In genomic region chr16:73196670-73197069, GRCh38 we compare ENCODE assay signal across 8 cellular contexts.
DNase-seq lines count a peak whose midpoint lies in the region; ATAC-seq, FAIRE-seq and TF ChIP-seq lines count a peak whose summit lies in the region.

No MANE protein-coding gene starts in this region.

- no peaks in the 10 kb centered on the region for H3K4me1 ChIP-seq in K562 (replicated peaks in 1 of 2; ENCODE audit: control insufficient read depth in 2 of 2, insufficient read depth in 2 of 2, low read length in 2 of 2)

- H3K9me3 ChIP-seq in K562 (replicated peaks; ENCODE audit: control insufficient read depth, insufficient read depth, low read depth, low read length) = no peaks in the 10 kb centered on the region

- WGBS in K562 (ENCODE audit: insufficient coverage, low coverage, missing lambda C conversion rate) = 0% methylated on average over 4 of the region's 4 CpGs

- H3K36me3 ChIP-seq in K562 (ENCODE audit: control insufficient read depth, insufficient read depth, low read length) = no peaks in the 10 kb centered on the region

- TF ChIP-seq CTCF in GM13976 (IDR thresholded peaks at IDR 0.05; ENCODE audit: borderline replicate concordance, control extremely low read depth, extremely low read depth, insufficient read depth, missing control alignments) = peak; percentile 67
- TF ChIP-seq CTCF in K562 (IDR thresholded peaks at IDR 0.05 in 2 of 3, conservative IDR thresholded peaks at IDR 0.05 in 1 of 3; ENCODE audit: insufficient read depth in 2 of 3, low read depth in 1 of 3, low read length in 3 of 3) = peak; percentile 59 to 70 (median 65)

- no peaks in the 10 kb centered on the region for H3K9me1 ChIP-seq in K562 (ENCODE audit: control insufficient read depth, insufficient read depth, low read length)

- H3K4me3 ChIP-seq in K562 = no peak overlapping the region

- no peak overlapping the region for H3K27ac ChIP-seq in K562 (ENCODE audit: extremely low read depth, low read depth, low read length)

- FAIRE-seq in K562 (lab: Jason Lieb, UNC) = peak; percentile 92

- no peak overlapping the region for H3K9ac ChIP-seq in K562 (ENCODE audit: insufficient read depth in 1 of 2, low read depth in 2 of 2, low read length in 2 of 2)

- intact Hi-C loops in K562 (cut with micrococcal nuclease) = loop anchor here (2.0 to 5.0 kb wide), 3 partner anchors 164 to 694 kb away; no protein-coding TSS in a partner anchor

- no peak for TF ChIP-seq EP300 in K562 (IDR thresholded peaks at IDR 0.05; ENCODE audit: low read length)

- peaks cover 0 to 8% of the 10 kb centered on the region in 2 experiments; a peak in 1 of 5 replicates for H3K27me3 ChIP-seq in K562 (ENCODE audit: control insufficient read depth in 2 of 2, insufficient read depth in 2 of 2, low read length in 2 of 2)

- H3K79me2 ChIP-seq in K562 (ENCODE audit: control insufficient read depth, insufficient read depth, low read length) = no peaks in the 10 kb centered on the region

- CTCF ChIA-PET in K562 (lab: Yijun Ruan, JAX; ENCODE audit: low intra/inter-chr PET ratio) = interaction anchor here (0.6 to 1.1 kb wide), 2 partner anchors 84 to 163 kb away, joined by 3 to 5 read pairs; no protein-coding TSS in a partner anchor

- H2AFZ ChIP-seq in K562 (ENCODE audit: low read depth, low read length) = no peak overlapping the region

- peaks cover 3% of the 10 kb centered on the region; the same call in 1 of the 2 replicates for H4K20me1 ChIP-seq in K562 (replicated peaks; ENCODE audit: control insufficient read depth, insufficient read depth, low read length)

- BruUV-seq in K562 (replicated peaks; lab: Mats Ljungman, UMichigan) = no TSS peak

- ATAC-seq in HG03135 (IDR thresholded peaks at IDR 0.05; ENCODE audit: unreplicated experiment) (peak; percentile 75), K562 (peak; percentile 91)

- TF ChIP-seq POLR2A in K562 (conservative IDR thresholded peaks at IDR 0.05) = no peak

- H3K4me2 ChIP-seq in K562 (ENCODE audit: insufficient read depth, low read length) = no peak overlapping the region

- TF ChIP-seq RAD21 in K562 (CRISPR knock-in tag; conservative IDR thresholded peaks at IDR 0.05 in 1 of 2, IDR thresholded peaks at IDR 0.05 in 1 of 2) = peak; percentile 46 to 67

- POLR2A ChIA-PET in K562 (lab: Yijun Ruan, JAX) = interaction anchor here (0.7 to 1.4 kb wide), 4 partner anchors 9 to 274 kb away, joined by 3 read pairs; no protein-coding TSS in a partner anchor

- in situ Hi-C loops in GM13976 (cut with MboI; ENCODE audit: low sequenced_read_pairs, unreplicated experiment) = loop anchor here (25.0 kb wide), 1 partner anchor 359 kb away; no protein-coding TSS in a partner anchor
- in situ Hi-C loops in K562 (cut with MboI) = no loop called here

- DNase-seq in AML-193 (lab: John Stamatoyannopoulos, UW) = peak; percentile 47 to 55
- peak; percentile 57 for DNase-seq in GM13976 (ENCODE audit: low spot score)
- peak; percentile 67 for DNase-seq in NCI-H748 (lab: John Stamatoyannopoulos, UW; ENCODE audit: unreplicated experiment)
- DNase-seq in K562 (ENCODE audit: extremely low read depth in 1 of 4, low spot score in 3 of 4) = peak; percentile 59 to 64 (median 62)
- peak; percentile 78 for DNase-seq in iPS DF 4.7 (ENCODE audit: extremely low read depth, low spot score)
- peak; percentile 4 for DNase-seq in stimulated activated CD8-positive, alpha-beta memory T cell treated with anti-CD3 and anti-CD28 coated beads, Interleukin-4, amount 100 ng/mL, for 24 hours (ENCODE audit: low read depth)
- DNase-seq in effector CD8-positive, alpha-beta T cell (lab: John Stamatoyannopoulos, UW) = no peak

TF ChIP-seq in K562, 482 proteins besides CTCF, POLR2A, EP300 and RAD21:
- TF ChIP-seq ZKSCAN1 (IDR thresholded peaks at IDR 0.05; ENCODE audit: low read depth, low read length) (no peak), ERF (CRISPR knock-in tag; IDR thresholded peaks at IDR 0.05) (no peak), SRF (CRISPR knock-in tag; IDR thresholded peaks at IDR 0.05) (no peak), NFIC (IDR thresholded peaks at IDR 0.05) (0 out of 2 replicates have a peak, but pooled peaks have one; percentile 10), MYNN (IDR thresholded peaks at IDR 0.05) (no peak), MYNN (CRISPR knock-in tag; IDR thresholded peaks at IDR 0.05) (no peak), MEIS2 (IDR thresholded peaks at IDR 0.05; ENCODE audit: partially characterized antibody) (no peak), SMC3 (conservative IDR thresholded peaks at IDR 0.05; ENCODE audit: insufficient read depth, low read depth, low read length) (peak; percentile 62), DEAF1 (CRISPR knock-in tag; IDR thresholded peaks at IDR 0.05) (0 out of 2 replicates have a peak, but pooled peaks have one; percentile 16), KLF6 (CRISPR knock-in tag; IDR thresholded peaks at IDR 0.05; ENCODE audit: borderline replicate concordance) (no peak), ZNF644 (tag; IDR thresholded peaks at IDR 0.05; ENCODE audit: low read depth) (no peak)
- TF ChIP-seq, protein P1, sequence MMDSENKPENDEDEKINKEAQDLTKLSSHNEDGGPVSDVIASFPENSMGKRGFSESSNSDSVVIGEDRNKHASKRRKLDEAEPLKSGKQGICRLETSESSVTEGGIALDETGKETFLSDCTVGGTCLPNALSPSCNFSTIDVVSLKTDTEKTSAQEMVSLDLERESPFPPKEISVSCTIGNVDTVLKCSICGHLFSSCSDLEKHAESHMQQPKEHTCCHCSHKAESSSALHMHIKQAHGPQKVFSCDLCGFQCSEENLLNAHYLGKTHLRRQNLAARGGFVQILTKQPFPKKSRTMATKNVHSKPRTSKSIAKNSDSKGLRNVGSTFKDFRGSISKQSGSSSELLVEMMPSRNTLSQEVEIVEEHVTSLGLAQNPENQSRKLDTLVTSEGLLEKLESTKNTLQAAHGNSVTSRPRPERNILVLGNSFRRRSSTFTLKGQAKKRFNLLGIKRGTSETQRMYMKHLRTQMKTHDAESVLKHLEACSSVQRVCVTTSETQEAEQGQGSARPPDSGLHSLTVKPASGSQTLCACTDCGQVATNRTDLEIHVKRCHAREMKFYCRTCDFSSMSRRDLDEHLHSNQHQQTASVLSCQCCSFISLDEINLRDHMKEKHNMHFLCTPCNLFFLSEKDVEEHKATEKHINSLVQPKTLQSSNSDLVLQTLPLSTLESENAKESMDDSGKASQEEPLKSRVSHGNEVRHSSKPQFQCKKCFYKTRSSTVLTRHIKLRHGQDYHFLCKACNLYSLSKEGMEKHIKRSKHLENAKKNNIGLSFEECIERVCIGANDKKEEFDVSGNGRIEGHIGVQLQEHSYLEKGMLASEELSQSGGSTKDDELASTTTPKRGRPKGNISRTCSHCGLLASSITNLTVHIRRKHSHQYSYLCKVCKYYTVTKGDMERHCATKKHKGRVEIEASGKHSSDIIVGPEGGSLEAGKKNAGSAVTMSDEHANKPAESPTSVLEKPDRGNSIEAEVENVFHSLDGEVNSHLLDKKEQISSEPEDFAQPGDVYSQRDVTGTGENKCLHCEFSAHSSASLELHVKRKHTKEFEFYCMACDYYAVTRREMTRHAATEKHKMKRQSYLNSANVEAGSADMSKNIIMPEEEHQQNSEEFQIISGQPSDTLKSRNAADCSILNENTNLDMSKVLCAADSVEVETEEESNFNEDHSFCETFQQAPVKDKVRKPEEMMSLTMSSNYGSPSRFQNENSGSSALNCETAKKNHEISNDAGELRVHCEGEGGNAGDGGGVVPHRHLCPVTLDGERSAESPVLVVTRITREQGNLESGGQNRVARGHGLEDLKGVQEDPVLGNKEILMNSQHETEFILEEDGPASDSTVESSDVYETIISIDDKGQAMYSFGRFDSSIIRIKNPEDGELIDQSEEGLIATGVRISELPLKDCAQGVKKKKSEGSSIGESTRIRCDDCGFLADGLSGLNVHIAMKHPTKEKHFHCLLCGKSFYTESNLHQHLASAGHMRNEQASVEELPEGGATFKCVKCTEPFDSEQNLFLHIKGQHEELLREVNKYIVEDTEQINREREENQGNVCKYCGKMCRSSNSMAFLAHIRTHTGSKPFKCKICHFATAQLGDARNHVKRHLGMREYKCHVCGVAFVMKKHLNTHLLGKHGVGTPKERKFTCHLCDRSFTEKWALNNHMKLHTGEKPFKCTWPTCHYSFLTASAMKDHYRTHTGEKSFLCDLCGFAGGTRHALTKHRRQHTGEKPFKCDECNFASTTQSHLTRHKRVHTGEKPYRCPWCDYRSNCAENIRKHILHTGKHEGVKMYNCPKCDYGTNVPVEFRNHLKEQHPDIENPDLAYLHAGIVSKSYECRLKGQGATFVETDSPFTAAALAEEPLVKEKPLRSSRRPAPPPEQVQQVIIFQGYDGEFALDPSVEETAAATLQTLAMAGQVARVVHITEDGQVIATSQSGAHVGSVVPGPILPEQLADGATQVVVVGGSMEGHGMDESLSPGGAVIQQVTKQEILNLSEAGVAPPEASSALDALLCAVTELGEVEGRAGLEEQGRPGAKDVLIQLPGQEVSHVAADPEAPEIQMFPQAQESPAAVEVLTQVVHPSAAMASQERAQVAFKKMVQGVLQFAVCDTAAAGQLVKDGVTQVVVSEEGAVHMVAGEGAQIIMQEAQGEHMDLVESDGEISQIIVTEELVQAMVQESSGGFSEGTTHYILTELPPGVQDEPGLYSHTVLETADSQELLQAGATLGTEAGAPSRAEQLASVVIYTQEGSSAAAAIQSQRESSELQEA (IDR thresholded peaks at IDR 0.05; ENCODE audit: low read depth) = no peak
